Comparison of ENCODE assay signal across 1 cellular context in the genomic region with DNA sequence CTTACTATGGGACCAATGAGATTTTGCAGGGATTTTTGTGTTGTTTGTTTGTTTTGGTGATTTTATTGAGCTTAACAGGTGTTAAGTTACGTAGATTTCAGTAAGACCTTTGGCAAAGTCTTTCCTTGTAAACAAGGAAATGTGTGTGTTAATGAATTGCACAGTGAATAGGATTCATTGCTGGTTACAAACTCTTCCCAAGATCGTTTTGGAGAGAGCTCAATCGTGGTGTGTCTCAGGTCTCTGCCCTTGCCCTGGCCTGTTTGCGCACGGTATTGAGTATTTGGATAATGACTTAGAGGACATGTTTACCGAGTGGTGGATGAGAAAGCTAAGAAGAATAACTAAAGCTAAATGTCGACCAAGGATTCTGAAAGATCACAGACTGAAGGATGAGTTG.
TF ChIP-seq lines count a peak whose summit lies in the region.

No MANE protein-coding gene starts in this region.

TF ChIP-seq in HEK293, 187 proteins besides CTCF, POLR2A, EP300 and RAD21:
- TF ChIP-seq, protein P1, sequence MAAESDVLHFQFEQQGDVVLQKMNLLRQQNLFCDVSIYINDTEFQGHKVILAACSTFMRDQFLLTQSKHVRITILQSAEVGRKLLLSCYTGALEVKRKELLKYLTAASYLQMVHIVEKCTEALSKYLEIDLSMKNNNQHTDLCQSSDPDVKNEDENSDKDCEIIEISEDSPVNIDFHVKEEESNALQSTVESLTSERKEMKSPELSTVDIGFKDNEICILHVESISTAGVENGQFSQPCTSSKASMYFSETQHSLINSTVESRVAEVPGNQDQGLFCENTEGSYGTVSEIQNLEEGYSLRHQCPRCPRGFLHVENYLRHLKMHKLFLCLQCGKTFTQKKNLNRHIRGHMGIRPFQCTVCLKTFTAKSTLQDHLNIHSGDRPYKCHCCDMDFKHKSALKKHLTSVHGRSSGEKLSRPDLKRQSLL (tag by site-specific recombination; IDR thresholded peaks at IDR 0.05) = no peak
- TF ChIP-seq, protein P2, sequence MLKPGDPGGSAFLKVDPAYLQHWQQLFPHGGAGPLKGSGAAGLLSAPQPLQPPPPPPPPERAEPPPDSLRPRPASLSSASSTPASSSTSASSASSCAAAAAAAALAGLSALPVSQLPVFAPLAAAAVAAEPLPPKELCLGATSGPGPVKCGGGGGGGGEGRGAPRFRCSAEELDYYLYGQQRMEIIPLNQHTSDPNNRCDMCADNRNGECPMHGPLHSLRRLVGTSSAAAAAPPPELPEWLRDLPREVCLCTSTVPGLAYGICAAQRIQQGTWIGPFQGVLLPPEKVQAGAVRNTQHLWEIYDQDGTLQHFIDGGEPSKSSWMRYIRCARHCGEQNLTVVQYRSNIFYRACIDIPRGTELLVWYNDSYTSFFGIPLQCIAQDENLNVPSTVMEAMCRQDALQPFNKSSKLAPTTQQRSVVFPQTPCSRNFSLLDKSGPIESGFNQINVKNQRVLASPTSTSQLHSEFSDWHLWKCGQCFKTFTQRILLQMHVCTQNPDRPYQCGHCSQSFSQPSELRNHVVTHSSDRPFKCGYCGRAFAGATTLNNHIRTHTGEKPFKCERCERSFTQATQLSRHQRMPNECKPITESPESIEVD (tag by site-specific recombination; IDR thresholded peaks at IDR 0.05) = 0 out of 2 replicates have a peak, but pooled peaks have one; percentile 13
- 0 out of 2 replicates have a peak, but pooled peaks have one; percentile 15 for TF ChIP-seq GFI1B (tag by site-specific recombination; IDR thresholded peaks at IDR 0.05)
